In genomic region chr6:52553158-52553557, GRCh38 we compare ENCODE assay signal across 1 cellular context.
TF ChIP-seq lines count a peak whose summit lies in the region.

No MANE protein-coding gene starts in this region.

TF ChIP-seq in IMR-90, 13 proteins besides CTCF, POLR2A, EP300 and RAD21:
- TF ChIP-seq NFE2L2 (IDR thresholded peaks at IDR 0.05; ENCODE audit: low read depth, low read length), result no peak
- no peak for TF ChIP-seq USF2 (IDR thresholded peaks at IDR 0.05; ENCODE audit: low read depth, low read length)
TF ChIP-seq in IMR-90: peak in this region for 0.
